Comparison of ENCODE assay signal across 8 cellular contexts in the genomic region with DNA sequence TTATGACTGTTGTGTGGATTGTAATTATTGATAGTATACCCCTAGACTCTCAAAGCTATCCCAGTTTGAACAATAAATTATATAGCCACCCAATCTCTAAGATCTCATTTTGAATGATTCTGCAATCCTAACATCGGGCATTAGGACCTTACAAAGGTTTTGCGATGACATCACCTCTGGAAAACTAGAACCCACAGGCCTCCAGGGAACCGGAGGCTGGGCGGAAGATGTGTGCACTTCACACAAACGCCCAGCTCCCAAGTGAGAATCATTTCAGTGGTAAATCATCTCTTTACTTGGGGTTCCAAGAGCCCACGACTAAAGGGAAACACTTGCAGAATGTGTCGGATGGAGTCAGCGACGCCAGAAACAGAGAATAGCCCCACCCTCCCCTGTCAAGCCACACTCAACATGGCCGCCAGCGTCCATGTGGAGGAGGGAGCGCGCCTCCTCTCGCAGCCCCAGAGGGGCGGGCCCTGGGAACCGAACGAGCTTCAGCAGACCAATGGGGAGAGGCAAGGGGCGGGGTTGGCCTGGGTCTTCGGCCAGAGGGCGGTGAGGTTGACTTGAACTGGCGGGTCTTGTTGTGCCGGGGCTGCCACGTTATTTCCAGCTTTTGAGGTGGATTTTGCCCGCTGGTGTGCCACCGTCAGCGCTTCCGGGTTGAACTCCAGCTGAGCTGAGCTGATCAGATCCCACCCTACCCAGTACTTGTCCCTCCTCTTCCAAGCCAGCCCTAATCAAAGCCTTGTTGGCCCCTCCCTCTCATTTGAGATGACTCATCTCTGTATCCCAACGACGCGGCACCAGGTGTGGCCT. TPM values are rescaled to one million over a fixed set of nuclear protein-coding genes. Genes with fewer than 3 reads are reported as not detected.
DNase-seq lines count a peak whose midpoint lies in the region; ATAC-seq and TF ChIP-seq lines count a peak whose summit lies in the region.

No MANE protein-coding gene starts in this region.

- H3K27ac ChIP-seq in rectal smooth muscle tissue (ENCODE audit: low read depth, low read length) (peak overlapping the region; percentile 99), aorta (ENCODE audit: low read depth in 1 of 2, low read length in 2 of 2) (peak overlapping the region; percentile 62 to 64)

- H3K4me3 ChIP-seq in astrocyte of the cerebellum (ENCODE audit: low read depth, low read length), result peak overlapping the region; percentile 54
- H3K4me3 ChIP-seq in rectal smooth muscle tissue (ENCODE audit: low read length), result peak overlapping the region; percentile 91
- H3K4me3 ChIP-seq in aorta (ENCODE audit: low read length in 2 of 2), result peak overlapping the region; percentile 11 to 44

- peaks cover 3% of the 10 kb centered on the region for H3K4me1 ChIP-seq in rectal smooth muscle tissue (ENCODE audit: control insufficient read depth, insufficient read depth, low read length)
- H3K4me1 ChIP-seq in aorta (ENCODE audit: control insufficient read depth in 1 of 2, insufficient read depth in 2 of 2, low read length in 2 of 2), result no peaks in the 10 kb centered on the region

- H3K27me3 ChIP-seq in rectal smooth muscle tissue (ENCODE audit: control insufficient read depth, insufficient read depth, low read length) (no peaks in the 10 kb centered on the region), aorta (ENCODE audit: control insufficient read depth in 1 of 2, insufficient read depth in 2 of 2, low read length in 1 of 2) (no peaks in the 10 kb centered on the region)

- ATAC-seq in GM18508 (IDR thresholded peaks at IDR 0.05; ENCODE audit: insufficient read depth, unreplicated experiment) (peak; percentile 86), HG02981 (IDR thresholded peaks at IDR 0.05; ENCODE audit: unreplicated experiment) (peak; percentile 97), aorta (ENCODE audit: low FRiP score) (peak; percentile 100)

- H3K36me3 ChIP-seq in rectal smooth muscle tissue (ENCODE audit: control insufficient read depth, insufficient read depth, low read length) (no peaks in the 10 kb centered on the region), aorta (ENCODE audit: control insufficient read depth in 1 of 2, insufficient read depth in 2 of 2, low read length in 1 of 2) (no peaks in the 10 kb centered on the region)

- intact Hi-C loops in aorta (cut with DNase I), result loop anchor here (1.0 kb wide), 2 partner anchors 9 to 18 kb away; partner anchors contain the start of gene RAB6A (in 2 of the 2)

- WGBS in aorta, 2 donors, result 0 to 1% methylated on average over 27 to 30 of the region's 30 CpGs

- in situ Hi-C loops in astrocyte of the cerebellum (cut with HindIII; ENCODE audit: low sequenced_read_pairs), result no loop called here

- TF ChIP-seq CTCF in astrocyte of the cerebellum (IDR thresholded peaks at IDR 0.05; ENCODE audit: low read depth, low read length, missing control alignments), result no peak

- peak overlapping the region; percentile 88 for H3K9ac ChIP-seq in rectal smooth muscle tissue (ENCODE audit: low read length)

- H3K9me3 ChIP-seq in aorta (ENCODE audit: control insufficient read depth, low read length), result no peaks in the 10 kb centered on the region

- DNase-seq in NCI-H2029 (lab: John Stamatoyannopoulos, UW) (peak; percentile 99), T-helper 9 cell (peak; percentile 95), astrocyte of the cerebellum (ENCODE audit: low read depth) (peak; percentile 91), hepatic stellate cell (ENCODE audit: low spot score) (peak; percentile 97), aorta (peak; percentile 100)

RNA-seq across cellular contexts. Expression of gene MRPL48, which starts 8.4 kb away (rescaled TPM):
- total RNA-seq in aorta, result 10 to 100 TPM; 14.1 to 16.7 TPM
- polyA plus RNA-seq in aorta, result 10 to 100 TPM; 28.5 to 42.3 TPM

RNA-seq across cellular contexts. Expression of gene RAB6A, which starts 18.4 kb away (rescaled TPM):
- total RNA-seq in aorta, result 100 to 1,000 TPM; 144 to 148 TPM
- 100 to 1,000 TPM in 1 of 2 donors, 10 to 100 TPM in 1; 72.1 to 158 TPM for polyA plus RNA-seq in aorta

Comparison
In these comparisons a context has a peak if more than half of its experiments do, and no peak if none do; other contexts are left out.
1. Peak in every context shown above with its lines: DNase-seq, ATAC-seq, H3K4me3 ChIP-seq and H3K27ac ChIP-seq.
2. H3K4me3 ChIP-seq: peak in every context shown above with its lines; median percentile 91 in rectal smooth muscle tissue; 54 in astrocyte of the cerebellum; 28 in aorta.